ENCODE assay signal across 11 cellular contexts in the genomic region with DNA sequence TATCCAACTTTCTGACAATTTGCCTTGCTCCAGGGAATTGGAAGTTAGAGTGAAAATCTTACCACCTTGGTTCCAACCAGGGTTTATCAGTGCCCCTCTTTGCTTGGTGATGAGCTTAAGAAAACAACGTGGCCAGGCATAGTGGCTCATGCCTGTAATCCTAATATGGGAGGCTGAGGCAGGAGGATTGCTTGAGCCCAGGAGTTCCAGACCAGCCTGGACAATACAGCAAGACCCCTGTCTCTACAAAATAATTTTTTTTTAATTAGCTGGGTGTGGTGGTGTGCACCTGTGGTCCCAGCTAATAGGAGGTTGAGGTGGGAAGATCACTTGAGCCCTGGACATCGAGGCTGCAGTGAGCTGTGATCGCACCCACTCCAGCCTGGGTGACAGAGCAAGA. TPM values are rescaled to one million over a fixed set of nuclear protein-coding genes. Genes with fewer than 3 reads are reported as not detected.
DNase-seq lines count a peak whose midpoint lies in the region; ATAC-seq and TF ChIP-seq lines count a peak whose summit lies in the region.
"Had no signal": no experiment of that assay in that cellular context is flagged by ENCODE, and none has a peak within 500 bp of the region (broad histone marks: within the 10 kb centered on the region; RNA-seq: fewer than 3 reads in every experiment).

No MANE protein-coding gene starts in this region.

- H3K27ac ChIP-seq in right atrium auricular region, result peak overlapping the region; percentile 76 to 81
- peak overlapping the region in 2 of 3 donors; percentile 22 to 27 for H3K27ac ChIP-seq in right lobe of liver
- peak overlapping the region in 3 of 4 donors; percentile 52 to 65 (median 57) for H3K27ac ChIP-seq in upper lobe of left lung
- H3K27ac ChIP-seq: ovary had no signal

- no peaks in the 10 kb centered on the region for H3K9me3 ChIP-seq in right atrium auricular region
- no peaks in the 10 kb centered on the region for H3K9me3 ChIP-seq in right lobe of liver
- no peaks in the 10 kb centered on the region for H3K9me3 ChIP-seq in upper lobe of left lung
- H3K9me3 ChIP-seq: ovary, uterus had no signal

- H3K36me3 ChIP-seq in right atrium auricular region (peaks cover 46% of the 10 kb centered on the region), right lobe of liver (no peaks in the 10 kb centered on the region), upper lobe of left lung (peaks cover 0 to 27% (median 10%) of the 10 kb centered on the region in 4 donors)
- H3K36me3 ChIP-seq: ovary, uterus had no signal

- POLR2A ChIA-PET in activated CD8-positive, alpha-beta T cell treated with anti-CD3 and anti-CD28 coated beads for 36 hours (lab: Charles Lee), result interaction anchor here (0.6 to 6.1 kb wide), 14 partner anchors 9 to 566 kb away, joined by 3 to 27 read pairs (median 4); a partner anchor contains a TSS

- H3K4me1 Mint-ChIP-seq in activated CD8-positive, alpha-beta T cell treated with anti-CD3 and anti-CD28 coated beads for 36 hours (ENCODE audit: low read depth), result peaks cover 90% of the 10 kb centered on the region

- TF ChIP-seq CTCF in right atrium auricular region (IDR thresholded peaks at IDR 0.05) (no peak), right lobe of liver (IDR thresholded peaks at IDR 0.05) (no peak), upper lobe of left lung (IDR thresholded peaks at IDR 0.05) (no peak)
- TF ChIP-seq CTCF in activated CD8-positive, alpha-beta T cell treated with anti-CD3 and anti-CD28 coated beads for 36 hours (IDR thresholded peaks at IDR 0.05), result no peak

- DNase-seq in right atrium auricular region (ENCODE audit: low spot score) (no peak), left cardiac atrium (no peak), right lobe of liver (no peak), upper lobe of left lung (no peak), UCSD-AML1 (lab: John Stamatoyannopoulos, UW; ENCODE audit: unreplicated experiment) (no peak), DMS 273 treated with DMSO at 0.1 percent for 48 hours (lab: John Stamatoyannopoulos, UW) (no peak), NCI-H2227 (lab: John Stamatoyannopoulos, UW; ENCODE audit: unreplicated experiment) (no peak)
- no peak for DNase-seq in activated CD8-positive, alpha-beta T cell treated with anti-CD3 and anti-CD28 coated beads for 36 hours
- DNase-seq: NCI-H2227 treated with DMSO at 0.1 percent for 48 hours, ovary, uterus had no signal

- no peaks in the 10 kb centered on the region for H3K9me3 Mint-ChIP-seq in activated CD8-positive, alpha-beta T cell treated with anti-CD3 and anti-CD28 coated beads for 36 hours

- TF ChIP-seq POLR2A in right lobe of liver (IDR thresholded peaks at IDR 0.05) (no peak), upper lobe of left lung (IDR thresholded peaks at IDR 0.05) (no peak)

- TF ChIP-seq EP300 in upper lobe of left lung (IDR thresholded peaks at IDR 0.05), result no peak

- H3K4me1 ChIP-seq in right atrium auricular region (peaks cover 0 to 88% of the 10 kb centered on the region in 2 donors), right lobe of liver (peaks cover 0 to 4% (median 0%) of the 10 kb centered on the region in 4 donors), upper lobe of left lung (peaks cover 31 to 70% (median 62%) of the 10 kb centered on the region in 4 donors)
- H3K4me1 ChIP-seq: uterus had no signal

- CTCF ChIA-PET in activated CD8-positive, alpha-beta T cell treated with anti-CD3 and anti-CD28 coated beads for 36 hours (lab: Charles Lee), result interaction anchor here (0.7 to 18.9 kb wide), 9 partner anchors 9 to 192 kb away, joined by 3 to 260 read pairs (median 4); a partner anchor contains a TSS

- 100% methylated on average over 1 of the region's 3 CpGs for WGBS in right lobe of liver (ENCODE audit: insufficient coverage, low coverage, low lambda C conversion rate, missing lambda C conversion rate)
- 90 to 94% methylated on average over 3 of the region's 3 CpGs for WGBS in upper lobe of left lung, 2 donors

- peak overlapping the region; percentile 70 for H3K4me3 Mint-ChIP-seq in activated CD8-positive, alpha-beta T cell treated with anti-CD3 and anti-CD28 coated beads for 36 hours

- H3K27me3 ChIP-seq in right atrium auricular region, result no peaks in the 10 kb centered on the region
- H3K27me3 ChIP-seq in right lobe of liver, result no peaks in the 10 kb centered on the region
- H3K27me3 ChIP-seq in upper lobe of left lung, result no peaks in the 10 kb centered on the region
- H3K27me3 ChIP-seq: ovary, uterus had no signal

- ATAC-seq in left cardiac atrium (no peak), right lobe of liver (no peak), upper lobe of left lung (ENCODE audit: low FRiP score in 2 of 2) (no peak)
- ATAC-seq in activated CD8-positive, alpha-beta T cell treated with anti-CD3 and anti-CD28 coated beads for 36 hours, result no peak

- intact Hi-C loops in left cardiac atrium (cut with DNase I) (no loop called here), right lobe of liver (cut with DNase I) (no loop called here)
- intact Hi-C loops in activated CD8-positive, alpha-beta T cell treated with anti-CD3 and anti-CD28 coated beads for 36 hours (cut with micrococcal nuclease), result loop anchor here (2.0 kb wide), 2 partner anchors 15 to 25 kb away; a partner anchor contains a TSS

- H3K36me3 Mint-ChIP-seq in activated CD8-positive, alpha-beta T cell treated with anti-CD3 and anti-CD28 coated beads for 36 hours (ENCODE audit: low read depth), result peaks cover 76% of the 10 kb centered on the region

- H3K27me3 Mint-ChIP-seq in activated CD8-positive, alpha-beta T cell treated with anti-CD3 and anti-CD28 coated beads for 36 hours, result no peaks in the 10 kb centered on the region

- no peak overlapping the region for H3K4me3 ChIP-seq in right atrium auricular region
- H3K4me3 ChIP-seq in right lobe of liver, result no peak overlapping the region
- H3K4me3 ChIP-seq in upper lobe of left lung, result no peak overlapping the region
- H3K4me3 ChIP-seq: ovary, uterus had no signal

- H3K27ac Mint-ChIP-seq in activated CD8-positive, alpha-beta T cell treated with anti-CD3 and anti-CD28 coated beads for 36 hours, result peak overlapping the region; percentile 95

RNA-seq across cellular contexts. Expression of a gene that starts 21.4 kb away (rescaled TPM):
- 10 to 100 TPM; 28.9 to 51.0 TPM for total RNA-seq in right atrium auricular region
- 10 to 100 TPM; 33.0 to 51.6 TPM for total RNA-seq in left cardiac atrium
- 10 to 100 TPM; 73.8 to 76.9 TPM for total RNA-seq in activated CD8-positive, alpha-beta T cell treated with anti-CD3 and anti-CD28 coated beads for 36 hours
- total RNA-seq in right lobe of liver, result 1 to 10 TPM; 1.6 to 9.6 (median 4.5) TPM
- total RNA-seq in upper lobe of left lung, result 100 to 1,000 TPM in 1 of 6 donors, 10 to 100 TPM in 5; 44.9 to 109 (median 49.5) TPM

RNA-seq across cellular contexts. Expression of a gene that starts 25.1 kb away (rescaled TPM):
- 1 to 10 TPM; 6.8 to 8.6 TPM for total RNA-seq in right atrium auricular region
- total RNA-seq in left cardiac atrium, result 10 to 100 TPM; 10.2 to 10.7 TPM
- total RNA-seq in activated CD8-positive, alpha-beta T cell treated with anti-CD3 and anti-CD28 coated beads for 36 hours, result 10 to 100 TPM; 20.2 to 23.1 TPM
- 1 to 10 TPM; 4.0 to 5.4 (median 4.8) TPM for total RNA-seq in right lobe of liver
- total RNA-seq in upper lobe of left lung, result 10 to 100 TPM in 5 of 6 donors, 1 to 10 TPM in 1; 9.9 to 35.6 (median 18.5) TPM

RNA-seq across cellular contexts. Expression of a gene that starts 25.1 kb away (rescaled TPM):
- total RNA-seq in right atrium auricular region, result 10 to 100 TPM; 24.5 to 35.7 TPM
- total RNA-seq in left cardiac atrium, result 10 to 100 TPM; 24.3 to 24.9 TPM
- 10 to 100 TPM; 67.4 to 78.4 TPM for total RNA-seq in activated CD8-positive, alpha-beta T cell treated with anti-CD3 and anti-CD28 coated beads for 36 hours
- 10 to 100 TPM; 13.1 to 28.3 (median 21.1) TPM for total RNA-seq in right lobe of liver
- total RNA-seq in upper lobe of left lung, result 100 to 1,000 TPM in 1 of 6 donors, 10 to 100 TPM in 5; 26.9 to 166 (median 38.8) TPM

RNA-seq across cellular contexts. Expression of a gene that starts 40.5 kb away (rescaled TPM):
- total RNA-seq in right atrium auricular region (10 to 100 TPM; 28.3 to 29.1 TPM), left cardiac atrium (10 to 100 TPM; 20.5 to 27.4 TPM), right lobe of liver (10 to 100 TPM in 5 of 6 experiments, 1 to 10 TPM in 1; 9.7 to 21.2 (median 13.7) TPM), upper lobe of left lung (10 to 100 TPM; 25.6 to 84.8 (median 57.5) TPM)
- total RNA-seq in activated CD8-positive, alpha-beta T cell treated with anti-CD3 and anti-CD28 coated beads for 36 hours, result 1 to 10 TPM; 6.7 to 6.8 TPM

RNA-seq across cellular contexts. Expression of a gene that starts 49.8 kb away (rescaled TPM):
- total RNA-seq in right atrium auricular region (1 to 10 TPM in 1 of 2 donors, under 1 TPM in 1; 0.59 to 1.2 TPM), left cardiac atrium (under 1 TPM; 0.32 to 0.42 TPM), right lobe of liver (100 to 1,000 TPM in 1 of 6 experiments, 10 to 100 TPM in 5; 44.8 to 102 (median 57.9) TPM), upper lobe of left lung (100 to 1,000 TPM in 1 of 6 donors, 10 to 100 TPM in 5; 54.2 to 102 (median 64.4) TPM)
- under 1 TPM; 0.65 to 0.77 TPM for total RNA-seq in activated CD8-positive, alpha-beta T cell treated with anti-CD3 and anti-CD28 coated beads for 36 hours

Comparison
In these comparisons a context has a peak if more than half of its experiments do, and no peak if none do; other contexts are left out.
1. H3K27ac ChIP-seq: peak in every context shown above with its lines; median percentile 78 in right atrium auricular region; 57 in upper lobe of left lung; 24 in right lobe of liver.